In genomic region chr6:167505199-167505598, GRCh38 we compare ENCODE assay signal across 1 cellular context.
TF ChIP-seq lines count a peak whose summit lies in the region.

No MANE protein-coding gene starts in this region.

TF ChIP-seq in HepG2, 621 proteins besides CTCF, POLR2A, EP300 and RAD21 (continued from another document and continues in another):
- TF ChIP-seq POGZ (CRISPR knock-in tag; IDR thresholded peaks at IDR 0.05) = no peak
- no peak for TF ChIP-seq ZNF496 (CRISPR knock-in tag; IDR thresholded peaks at IDR 0.05; ENCODE audit: insufficient replicate concordance)
- TF ChIP-seq FOXK2 (IDR thresholded peaks at IDR 0.05) = no peak
- TF ChIP-seq RORA (CRISPR knock-in tag; IDR thresholded peaks at IDR 0.05) = no peak
- no peak for TF ChIP-seq ATF3 (CRISPR knock-in tag; IDR thresholded peaks at IDR 0.05)
- TF ChIP-seq ZMYM4 (CRISPR knock-in tag; IDR thresholded peaks at IDR 0.05) = no peak
- TF ChIP-seq GZF1 (CRISPR knock-in tag; IDR thresholded peaks at IDR 0.05) = no peak
- no peak for TF ChIP-seq MAF1 (CRISPR knock-in tag; IDR thresholded peaks at IDR 0.05; ENCODE audit: borderline replicate concordance)
- no peak for TF ChIP-seq ZBTB8A (CRISPR knock-in tag; IDR thresholded peaks at IDR 0.05; ENCODE audit: borderline replicate concordance, low read depth)
- no peak for TF ChIP-seq ZNF121 (CRISPR knock-in tag; IDR thresholded peaks at IDR 0.05)
- TF ChIP-seq ZNF580 (CRISPR knock-in tag; IDR thresholded peaks at IDR 0.05; ENCODE audit: borderline replicate concordance, low read depth) = no peak
- TF ChIP-seq HNRNPL (IDR thresholded peaks at IDR 0.05; ENCODE audit: low read depth, low read length) = peak; percentile 84
- no peak for TF ChIP-seq E2F2 (CRISPR knock-in tag; IDR thresholded peaks at IDR 0.05; ENCODE audit: borderline replicate concordance)
- no peak for TF ChIP-seq ZNF343 (CRISPR knock-in tag; IDR thresholded peaks at IDR 0.05)
- TF ChIP-seq MZF1 (CRISPR knock-in tag; IDR thresholded peaks at IDR 0.05; ENCODE audit: borderline replicate concordance) = no peak
- TF ChIP-seq SRSF4 (IDR thresholded peaks at IDR 0.05; ENCODE audit: low read depth, low read length, poor library complexity, severe bottlenecking) = no peak
- TF ChIP-seq DBP (CRISPR knock-in tag; IDR thresholded peaks at IDR 0.05; ENCODE audit: not compliant biosample characterization) = no peak
- no peak for TF ChIP-seq ZBTB3 (CRISPR knock-in tag; IDR thresholded peaks at IDR 0.05; ENCODE audit: borderline replicate concordance, low read depth)
- TF ChIP-seq SAFB2 (CRISPR knock-in tag; IDR thresholded peaks at IDR 0.05; ENCODE audit: borderline replicate concordance, low read depth) = no peak
- TF ChIP-seq KDM4B (CRISPR knock-in tag; IDR thresholded peaks at IDR 0.05) = no peak
- no peak for TF ChIP-seq ZNF543 (CRISPR knock-in tag; IDR thresholded peaks at IDR 0.05)
- 0 out of 2 replicates have a peak, but pooled peaks have one; percentile 19 for TF ChIP-seq ZNF644 (CRISPR knock-in tag; IDR thresholded peaks at IDR 0.05; ENCODE audit: low read depth)
- TF ChIP-seq BCL3 (CRISPR knock-in tag; IDR thresholded peaks at IDR 0.05) = no peak
- TF ChIP-seq KLF16 (CRISPR knock-in tag; IDR thresholded peaks at IDR 0.05) = no peak
- no peak for TF ChIP-seq RNF219 (CRISPR knock-in tag; IDR thresholded peaks at IDR 0.05)
- TF ChIP-seq RERE (CRISPR knock-in tag; IDR thresholded peaks at IDR 0.05; ENCODE audit: low read depth) = no peak
- TF ChIP-seq CEBPB (IDR thresholded peaks at IDR 0.05; ENCODE audit: borderline replicate concordance, low read depth, low read length) = peak; percentile 86
- no peak for TF ChIP-seq ZFX (CRISPR knock-in tag; IDR thresholded peaks at IDR 0.05; ENCODE audit: low read depth)
- 0 out of 2 replicates have a peak, but pooled peaks have one; percentile 16 for TF ChIP-seq MAX (IDR thresholded peaks at IDR 0.05)
- no peak for TF ChIP-seq ZBTB4 (CRISPR knock-in tag; IDR thresholded peaks at IDR 0.05; ENCODE audit: borderline replicate concordance)
- TF ChIP-seq UBTF (CRISPR knock-in tag; IDR thresholded peaks at IDR 0.05) = no peak
- TF ChIP-seq SPEN (CRISPR knock-in tag; IDR thresholded peaks at IDR 0.05; ENCODE audit: low read depth) = no peak
- TF ChIP-seq ZNF558 (CRISPR knock-in tag; IDR thresholded peaks at IDR 0.05; ENCODE audit: borderline replicate concordance) = no peak
- TF ChIP-seq ATF6 (CRISPR knock-in tag; conservative IDR thresholded peaks at IDR 0.05) = no peak
- no peak for TF ChIP-seq ARID3A (IDR thresholded peaks at IDR 0.05; ENCODE audit: low read depth, low read length)
- no peak for TF ChIP-seq NR2F1 (CRISPR knock-in tag; IDR thresholded peaks at IDR 0.05)
- no peak for TF ChIP-seq THAP11 (CRISPR knock-in tag; IDR thresholded peaks at IDR 0.05)
- TF ChIP-seq SP2 (CRISPR knock-in tag; IDR thresholded peaks at IDR 0.05) = no peak
